21 cellular contexts compared by ENCODE assay signal in genomic region chr1:91732991-91733390, GRCh38.
DNase-seq lines count a peak whose midpoint lies in the region; ATAC-seq and TF ChIP-seq lines count a peak whose summit lies in the region.
"Had no signal": no experiment of that assay in that cellular context is flagged by ENCODE, and none has a peak within 500 bp of the region (broad histone marks: within the 10 kb centered on the region; RNA-seq: fewer than 3 reads in every experiment).

No MANE protein-coding gene starts in this region.

- H3K9me3 Mint-ChIP-seq in MCF 10A (ENCODE audit: unreplicated experiment) = no peaks in the 10 kb centered on the region
- H3K9me3 Mint-ChIP-seq: activated naive CD8-positive, alpha-beta T cell treated with anti-CD3 and anti-CD28 coated beads, Interleukin-2, amount 10 ng/mL, durations not matched to agents 7 days and 5 days; activated T-cell treated with anti-CD3 and anti-CD28 coated beads, Interleukin-2, amount 50 U/mL, for 4 hours; CD4-positive, alpha-beta T cell had no signal

- H3K36me3 Mint-ChIP-seq in MCF 10A (ENCODE audit: insufficient read depth, unreplicated experiment) = peaks cover 55% of the 10 kb centered on the region
- H3K36me3 Mint-ChIP-seq: activated naive CD8-positive, alpha-beta T cell treated with anti-CD3 and anti-CD28 coated beads, Interleukin-2, amount 10 ng/mL, durations not matched to agents 7 days and 5 days had no signal

- TF ChIP-seq EP300 in esophagus muscularis mucosa (IDR thresholded peaks at IDR 0.05) (no peak), upper lobe of left lung (IDR thresholded peaks at IDR 0.05) (no peak)

- H3K27ac Mint-ChIP-seq in MCF 10A (ENCODE audit: low read depth, unreplicated experiment) = no peak overlapping the region
- H3K27ac Mint-ChIP-seq: activated naive CD8-positive, alpha-beta T cell treated with anti-CD3 and anti-CD28 coated beads, Interleukin-2, amount 10 ng/mL, durations not matched to agents 7 days and 5 days; CD4-positive, alpha-beta T cell had no signal

- no peak overlapping the region for H3K4me3 Mint-ChIP-seq in MCF 10A (ENCODE audit: unreplicated experiment)
- H3K4me3 Mint-ChIP-seq: activated naive CD8-positive, alpha-beta T cell treated with anti-CD3 and anti-CD28 coated beads, Interleukin-2, amount 10 ng/mL, durations not matched to agents 7 days and 5 days; activated T-cell treated with anti-CD3 and anti-CD28 coated beads, Interleukin-2, amount 50 U/mL, for 4 hours; CD4-positive, alpha-beta T cell had no signal

- no peaks in the 10 kb centered on the region for H3K9me3 ChIP-seq in breast epithelium
- no peaks in the 10 kb centered on the region for H3K9me3 ChIP-seq in esophagus muscularis mucosa
- no peaks in the 10 kb centered on the region for H3K9me3 ChIP-seq in prostate gland
- no peaks in the 10 kb centered on the region for H3K9me3 ChIP-seq in upper lobe of left lung
- H3K9me3 ChIP-seq: HAP-1 had no signal

- intact Hi-C loops in breast epithelium (cut with DNase I; ENCODE audit: low total_unique reads) = no loop called here
- intact Hi-C loops in MCF 10A (cut with micrococcal nuclease) = loop anchor here (5.0 kb wide), 2 partner anchors 69 to 181 kb away; no protein-coding TSS in a partner anchor
- intact Hi-C loops in esophagus muscularis mucosa (cut with DNase I) = loop anchor here (5.0 kb wide), 1 partner anchor 154 kb away; the partner anchor contains the start of gene TGFBR3
- intact Hi-C loops in prostate gland (cut with DNase I) = no loop called here

- CTCF ChIA-PET in MCF 10A (lab: Yijun Ruan, JAX) = interaction anchor here (0.5 to 1.3 kb wide), 11 partner anchors 9 to 195 kb away, joined by 3 to 5 read pairs (median 3); no protein-coding TSS in a partner anchor

- no peak for ATAC-seq in upper lobe of left lung (ENCODE audit: low FRiP score in 2 of 2)

- no peak for DNase-seq in breast epithelium (ENCODE audit: low spot score in 2 of 2)
- no peak for DNase-seq in MCF 10A (ENCODE audit: unreplicated experiment)
- DNase-seq in esophagus muscularis mucosa (ENCODE audit: extremely low spot score) = no peak
- DNase-seq in prostate gland (ENCODE audit: low spot score) = no peak
- no peak for DNase-seq in upper lobe of left lung
- no peak for DNase-seq in NCI-H1417 (lab: John Stamatoyannopoulos, UW)
- no peak for DNase-seq in islet precursor cell
- no peak for DNase-seq in EL
- DNase-seq: activated CD4-positive, alpha-beta T cell treated with anti-CD3 and anti-CD28 coated beads, Interleukin-2, amount 50 U/mL, for 4 hours; activated naive CD8-positive, alpha-beta T cell treated with anti-CD3 and anti-CD28 coated beads, Interleukin-2, amount 10 ng/mL, durations not matched to agents 7 days and 5 days; activated T-cell treated with anti-CD3 and anti-CD28 coated beads, Interleukin-2, amount 50 U/mL, for 4 hours; CD4-positive, alpha-beta T cell; effector CD8-positive, alpha-beta T cell; hypothalamus; left cardiac atrium; NCI-H1436; NCI-H2171 treated with DMSO at 0.1 percent for 48 hours; NCI-H82; SW 1271 had no signal

- H3K4me1 ChIP-seq in breast epithelium (peaks cover 3 to 21% of the 10 kb centered on the region in 2 donors), esophagus muscularis mucosa (peaks cover 66 to 97% (median 88%) of the 10 kb centered on the region in 4 donors), prostate gland (replicated peaks) (no peaks in the 10 kb centered on the region), upper lobe of left lung (peaks cover 39 to 48% (median 43%) of the 10 kb centered on the region in 4 donors)

- no TSS peak for BruUV-seq in MCF 10A (replicated peaks; lab: Mats Ljungman, UMichigan)

- no peaks in the 10 kb centered on the region for H3K27me3 ChIP-seq in breast epithelium
- no peaks in the 10 kb centered on the region for H3K27me3 ChIP-seq in esophagus muscularis mucosa
- H3K27me3 ChIP-seq in prostate gland (replicated peaks; ENCODE audit: insufficient read depth) = no peaks in the 10 kb centered on the region
- H3K27me3 ChIP-seq in upper lobe of left lung = no peaks in the 10 kb centered on the region
- H3K27me3 ChIP-seq: cardiac muscle cell had no signal

- no peak overlapping the region for H3K4me3 ChIP-seq in breast epithelium
- H3K4me3 ChIP-seq in esophagus muscularis mucosa = no peak overlapping the region
- H3K4me3 ChIP-seq in prostate gland = no peak overlapping the region
- H3K4me3 ChIP-seq in upper lobe of left lung = no peak overlapping the region
- H3K4me3 ChIP-seq: cardiac muscle cell, HAP-1 had no signal

- H3K27me3 Mint-ChIP-seq in MCF 10A (ENCODE audit: insufficient read depth, unreplicated experiment) = no peaks in the 10 kb centered on the region
- H3K27me3 Mint-ChIP-seq: CD4-positive, alpha-beta T cell had no signal

- peaks cover 59% of the 10 kb centered on the region for H3K4me1 Mint-ChIP-seq in MCF 10A (ENCODE audit: insufficient read depth, unreplicated experiment)

- H3K36me3 ChIP-seq in breast epithelium (no peaks in the 10 kb centered on the region), esophagus muscularis mucosa (peaks cover 0 to 20% (median 12%) of the 10 kb centered on the region in 4 donors), prostate gland (no peaks in the 10 kb centered on the region), upper lobe of left lung (peaks cover 0 to 30% (median 4%) of the 10 kb centered on the region in 4 donors)
- H3K36me3 ChIP-seq: cardiac muscle cell, HAP-1 had no signal

- H3K27ac ChIP-seq in breast epithelium (peak overlapping the region; percentile 77 to 84), esophagus muscularis mucosa (replicated peaks in 1 of 4) (peak overlapping the region; percentile 86 to 90 (median 87)), prostate gland (peak overlapping the region; percentile 28), upper lobe of left lung (peak overlapping the region in 3 of 4 donors; percentile 42 to 67 (median 66))
- H3K27ac ChIP-seq: cardiac muscle cell had no signal

- TF ChIP-seq CTCF in breast epithelium (IDR thresholded peaks at IDR 0.05) = no peak
- TF ChIP-seq CTCF in MCF 10A (IDR thresholded peaks at IDR 0.05; ENCODE audit: unreplicated experiment) = no peak
- TF ChIP-seq CTCF in esophagus muscularis mucosa (IDR thresholded peaks at IDR 0.05) = no peak
- TF ChIP-seq CTCF in prostate gland (IDR thresholded peaks at IDR 0.05) = no peak
- no peak for TF ChIP-seq CTCF in upper lobe of left lung (IDR thresholded peaks at IDR 0.05)

- POLR2A ChIA-PET in MCF 10A (lab: Yijun Ruan, JAX) = interaction anchor here (0.8 to 3.8 kb wide), 9 partner anchors 10 to 220 kb away, joined by 3 to 35 read pairs (median 5); partner anchors contain the start of gene TGFBR3

- WGBS in esophagus muscularis mucosa = 20% methylated on average over 5 of the region's 5 CpGs
- WGBS in prostate gland = 38% methylated on average over 5 of the region's 5 CpGs
- 33 to 63% methylated on average over 5 of the region's 5 CpGs for WGBS in upper lobe of left lung, 2 donors

- TF ChIP-seq POLR2A in breast epithelium (IDR thresholded peaks at IDR 0.05) (no peak), esophagus muscularis mucosa (IDR thresholded peaks at IDR 0.05; ENCODE audit: low read depth) (no peak), prostate gland (IDR thresholded peaks at IDR 0.05) (no peak), upper lobe of left lung (IDR thresholded peaks at IDR 0.05) (no peak)

Comparison
In these comparisons a context has a peak if more than half of its experiments do, and no peak if none do; other contexts are left out.
1. intact Hi-C loops: an anchor here in MCF 10A (5.0 kb wide) and esophagus muscularis mucosa (5.0 kb wide); none called in breast epithelium and prostate gland.
2. H3K27ac ChIP-seq: peak in every context shown above with its lines; median percentile 87 in esophagus muscularis mucosa; 80 in breast epithelium; 66 in upper lobe of left lung; 28 in prostate gland.